Comparison of ENCODE assay signal across 8 cellular contexts in the genomic region with DNA sequence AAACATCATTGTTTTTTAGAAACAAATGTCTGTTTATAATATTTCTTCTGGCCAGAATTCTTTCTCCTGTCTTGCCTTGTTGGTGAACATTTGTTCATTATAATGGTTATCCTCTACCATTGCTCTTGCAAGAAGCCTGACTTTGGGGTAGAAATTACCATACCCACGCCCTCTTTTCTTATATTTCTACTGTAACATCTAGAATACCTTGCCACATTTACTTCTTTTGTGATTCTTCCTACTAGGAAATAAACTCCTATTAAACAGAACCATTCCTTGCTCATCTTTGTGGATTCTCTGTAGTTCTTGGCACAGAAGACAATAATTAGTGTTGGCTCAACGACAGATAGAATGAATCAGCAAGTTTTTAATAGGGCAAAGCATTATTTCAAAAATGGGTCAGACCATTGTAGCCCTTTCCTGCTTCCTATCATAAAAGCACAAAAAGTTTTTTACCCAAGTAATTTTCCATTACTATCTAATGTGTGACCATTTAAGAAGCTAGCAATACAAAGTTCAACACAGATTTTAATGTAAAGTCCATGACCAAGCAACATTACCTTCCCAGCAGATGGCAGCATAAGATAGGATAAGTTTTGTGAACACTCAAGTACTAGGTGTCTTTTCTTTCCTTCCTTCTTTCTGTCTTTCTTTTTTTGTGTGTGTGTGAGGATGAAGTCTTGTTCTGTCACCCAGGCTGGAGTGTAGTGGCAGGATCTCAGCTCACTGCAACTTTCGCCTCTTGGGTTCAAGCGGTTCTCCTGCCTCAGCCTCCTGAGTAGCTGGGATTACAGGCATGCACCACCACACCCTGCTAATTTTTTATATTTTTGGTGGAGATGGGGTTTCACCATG.
A peak's percentile ranks its signal among the peaks of the same experiment; 100 is the strongest.
DNase-seq lines count a peak whose midpoint lies in the region; ATAC-seq, FAIRE-seq and TF ChIP-seq lines count a peak whose summit lies in the region.

No MANE protein-coding gene starts in this region.

- DNase-seq in Ammon's horn (ENCODE audit: low spot score) (peak; percentile 85), NCI-H524 treated with DMSO at 0.1 percent for 48 hours (lab: John Stamatoyannopoulos, UW) (peak; percentile 36), brain microvascular endothelial cell (peak; percentile 72), keratinocyte (ENCODE audit: low read depth, low spot score) (no peak), tibial nerve (ENCODE audit: low spot score in 2 of 2) (peak in 1 of 2 donors; percentile 60)

- H3K4me1 ChIP-seq in keratinocyte (ENCODE audit: control insufficient read depth, extremely low read depth, insufficient read depth, low read length) (peaks cover 5% of the 10 kb centered on the region), tibial nerve (peaks cover 0 to 21% (median 0%) of the 10 kb centered on the region in 4 donors)

- peak; percentile 90 for FAIRE-seq in keratinocyte (lab: Jason Lieb, UNC)

- no peaks in the 10 kb centered on the region for H3K79me2 ChIP-seq in keratinocyte (ENCODE audit: control insufficient read depth, insufficient read depth, low read length)

- no peaks in the 10 kb centered on the region for H3K36me3 ChIP-seq in brain microvascular endothelial cell (replicated peaks)
- no peaks in the 10 kb centered on the region for H3K36me3 ChIP-seq in keratinocyte (ENCODE audit: control insufficient read depth in 2 of 2, extremely low read depth in 1 of 2, insufficient read depth in 2 of 2, low read length in 2 of 2)
- H3K36me3 ChIP-seq in tibial nerve, result no peaks in the 10 kb centered on the region

- H3K9me3 ChIP-seq in keratinocyte (ENCODE audit: control insufficient read depth, low read depth, low read length), result no peaks in the 10 kb centered on the region
- no peaks in the 10 kb centered on the region for H3K9me3 ChIP-seq in tibial nerve

- H3K27ac ChIP-seq in brain microvascular endothelial cell (peak overlapping the region; percentile 72), keratinocyte (ENCODE audit: control insufficient read depth, insufficient read depth, low read length) (no peak overlapping the region), tibial nerve (peak overlapping the region in 2 of 4 donors; percentile 30 to 69)

- H4K20me1 ChIP-seq in keratinocyte (ENCODE audit: control insufficient read depth, extremely low read depth, insufficient read depth, low read length), result no peaks in the 10 kb centered on the region

- H3K27me3 ChIP-seq in brain microvascular endothelial cell (replicated peaks) (no peaks in the 10 kb centered on the region), keratinocyte (ENCODE audit: control insufficient read depth, extremely low read depth, insufficient read depth, low read length) (no peaks in the 10 kb centered on the region), tibial nerve (no peaks in the 10 kb centered on the region)

- dilution Hi-C loops in keratinocyte (cut with MboI; ENCODE audit: extremely low pct_ligation_motif_present, low sequenced_read_pairs), result loop anchor here (25.0 kb wide), 2 partner anchors 238 to 513 kb away; no protein-coding TSS in a partner anchor

- ATAC-seq in GM19025 (IDR thresholded peaks at IDR 0.05; ENCODE audit: low read depth, unreplicated experiment) (peak; percentile 69), HG03521 (IDR thresholded peaks at IDR 0.05; ENCODE audit: unreplicated experiment) (peak; percentile 66), HG03175 (IDR thresholded peaks at IDR 0.05; ENCODE audit: unreplicated experiment) (no peak)

- TF ChIP-seq POLR2A in tibial nerve (IDR thresholded peaks at IDR 0.05), result no peak

- H3K9ac ChIP-seq in keratinocyte (ENCODE audit: control insufficient read depth, extremely low read depth, insufficient read depth, low read length), result no peak overlapping the region

- no peaks in the 10 kb centered on the region for H3K9me1 ChIP-seq in keratinocyte (ENCODE audit: control insufficient read depth, extremely low read depth, insufficient read depth, low read length)

- TF ChIP-seq CTCF in brain microvascular endothelial cell (IDR thresholded peaks at IDR 0.05; ENCODE audit: low read depth, low read length, missing control alignments), result peak; percentile 55
- TF ChIP-seq CTCF in keratinocyte (optimal IDR thresholded peaks at IDR 0.05 in 1 of 3, IDR thresholded peaks at IDR 0.05 in 1 of 3, conservative IDR thresholded peaks at IDR 0.05 in 1 of 3; ENCODE audit: extremely low read depth in 1 of 3, insufficient read depth in 2 of 3, low read length in 3 of 3), result peak in 2 of 3 experiments; percentile 45 to 71
- peak; percentile 19 to 76 (median 62) for TF ChIP-seq CTCF in tibial nerve (IDR thresholded peaks at IDR 0.05)

- 57 to 58% methylated on average over 4 of the region's 4 CpGs for WGBS in tibial nerve, 2 donors

- H2AFZ ChIP-seq in keratinocyte (ENCODE audit: control insufficient read depth, low read length), result peak overlapping the region; percentile 60

- peak overlapping the region; percentile 46 for H3K4me2 ChIP-seq in keratinocyte (ENCODE audit: control insufficient read depth, extremely low read depth, insufficient read depth, low read depth, low read length)

- no peak overlapping the region for H3K4me3 ChIP-seq in brain microvascular endothelial cell (ENCODE audit: low read depth, low read length)
- no peak overlapping the region for H3K4me3 ChIP-seq in keratinocyte (ENCODE audit: control insufficient read depth in 2 of 3, extremely low read depth in 1 of 3, insufficient read depth in 2 of 3, low read depth in 1 of 3, low read length in 3 of 3)
- no peak overlapping the region for H3K4me3 ChIP-seq in tibial nerve

- in situ Hi-C loops in brain microvascular endothelial cell (cut with HindIII; ENCODE audit: low pct_ligation_motif_present, low sequenced_read_pairs), result loop anchor here (25.0 kb wide), 1 partner anchor 213 kb away; no protein-coding TSS in a partner anchor

- peak in 1 of 2 donors; percentile 20 for TF ChIP-seq EP300 in tibial nerve (IDR thresholded peaks at IDR 0.05)
